Comparison of ENCODE assay signal across 23 cellular contexts in the genomic region with DNA sequence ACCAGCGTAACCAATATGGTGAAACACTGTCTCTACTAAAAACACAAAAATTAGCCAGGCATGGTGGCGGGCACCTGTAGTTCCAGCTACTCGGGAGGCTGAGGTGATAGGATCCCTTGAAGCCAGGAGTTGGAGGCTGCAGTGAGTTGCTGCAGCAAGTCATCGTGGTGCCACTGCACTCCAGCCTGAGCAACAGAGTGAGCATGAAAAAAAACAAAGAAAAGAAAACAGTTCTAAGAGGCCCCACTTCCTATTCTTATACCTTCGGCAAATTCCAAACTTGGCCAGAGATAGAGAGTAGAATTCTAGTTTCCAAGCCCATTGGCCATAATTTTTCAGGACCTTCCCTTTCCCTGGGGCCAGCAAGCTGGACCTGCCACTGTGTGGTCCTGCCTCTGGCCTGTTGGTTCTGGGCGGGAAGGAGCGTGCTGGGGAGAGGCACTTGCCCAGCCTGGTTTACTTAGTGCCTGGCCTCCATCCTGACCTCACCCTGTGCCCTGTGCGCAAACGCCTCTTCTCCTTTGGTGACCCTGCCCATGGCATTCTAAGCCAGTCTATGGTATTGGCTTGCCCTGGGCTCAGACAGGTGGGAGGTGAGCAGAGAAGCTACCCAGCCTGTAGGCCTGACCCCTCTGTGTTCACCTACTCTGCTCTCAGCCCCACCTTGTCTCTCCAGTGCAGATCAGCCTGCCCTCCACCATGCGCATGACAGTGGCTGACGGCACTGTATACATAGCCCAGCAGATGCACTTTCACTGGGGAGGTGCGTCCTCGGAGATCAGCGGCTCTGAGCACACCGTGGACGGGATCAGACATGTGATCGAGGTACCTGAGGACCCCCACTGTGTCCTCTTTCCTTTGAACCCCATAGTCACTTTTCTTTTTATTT. TPM values are rescaled to one million over a fixed set of nuclear protein-coding genes. Genes with fewer than 3 reads are reported as not detected.
A peak's percentile ranks its signal among the peaks of the same experiment; 100 is the strongest.
DNase-seq lines count a peak whose midpoint lies in the region; ATAC-seq, FAIRE-seq and TF ChIP-seq lines count a peak whose summit lies in the region.
"Had no signal": no experiment of that assay in that cellular context is flagged by ENCODE, and none has a peak within 500 bp of the region (broad histone marks: within the 10 kb centered on the region; RNA-seq: fewer than 3 reads in every experiment).

No MANE protein-coding gene starts in this region.

- H2BK20ac ChIP-seq in H1 (ENCODE audit: low read length) = no peak overlapping the region

- H4K8ac ChIP-seq in H1 (ENCODE audit: extremely low read depth, insufficient read depth, low read length) = no peak overlapping the region

- H3K4me3 Mint-ChIP-seq in activated naive CD4-positive, alpha-beta T cell treated with anti-CD3 and anti-CD28 coated beads for 36 hours = no peak overlapping the region

- no peak for TF ChIP-seq EP300 in H1 (IDR thresholded peaks at IDR 0.05; ENCODE audit: borderline replicate concordance in 1 of 2, low read depth in 2 of 2, low read length in 2 of 2)

- intact Hi-C loops in activated naive CD4-positive, alpha-beta T cell treated with anti-CD3 and anti-CD28 coated beads for 36 hours (cut with micrococcal nuclease) = no loop called here
- intact Hi-C loops in thyroid gland (cut with DNase I) (no loop called here), head of caudate nucleus (cut with DNase I) (no loop called here)

- H3K27ac Mint-ChIP-seq in activated naive CD4-positive, alpha-beta T cell treated with anti-CD3 and anti-CD28 coated beads for 36 hours = peak overlapping the region; percentile 67
- H3K27ac Mint-ChIP-seq in activated naive CD4-positive, alpha-beta T cell treated with anti-CD3 and anti-CD28 coated beads, Interleukin-2, amount 50 U/mL, for 72 hours = peak overlapping the region in 1 of 2 donors; percentile 48

- H2AK5ac ChIP-seq in H1 (ENCODE audit: low read depth, low read length) = no peak overlapping the region

- CTCF ChIA-PET in activated naive CD4-positive, alpha-beta T cell treated with anti-CD3 and anti-CD28 coated beads for 36 hours (lab: Charles Lee) = interaction anchor here (0.8 kb wide), 1 partner anchor 38 kb away, joined by 3 read pairs; no protein-coding TSS in a partner anchor
- CTCF ChIA-PET in H1 (lab: Charles Lee; ENCODE audit: partially characterized antibody) = interaction anchor here (0.8 to 3.3 kb wide), 3 partner anchors 14 to 48 kb away, joined by 3 to 14 read pairs (median 4); no protein-coding TSS in a partner anchor

- H3K9me3 ChIP-seq in KOPT-K1 (ENCODE audit: insufficient read depth, low read length, poor library complexity, severe bottlenecking) = no peaks in the 10 kb centered on the region
- H3K9me3 ChIP-seq in H1 (ENCODE audit: insufficient read depth in 2 of 2, low read depth in 1 of 2, low read length in 1 of 2) = no peaks in the 10 kb centered on the region
- H3K9me3 ChIP-seq in thyroid gland = no peaks in the 10 kb centered on the region
- H3K9me3 ChIP-seq: Peyer's patch had no signal

- H3K27me3 ChIP-seq in H1 (replicated peaks in 1 of 4; ENCODE audit: control insufficient read depth in 3 of 4, extremely low read depth in 1 of 4, insufficient read depth in 3 of 4, low read length in 3 of 4) = no peaks in the 10 kb centered on the region; a peak in 1 of 7 replicates
- H3K27me3 ChIP-seq in thyroid gland = no peaks in the 10 kb centered on the region
- H3K27me3 ChIP-seq: Peyer's patch had no signal

- no peaks in the 10 kb centered on the region for H3K79me2 ChIP-seq in H1 (ENCODE audit: control insufficient read depth in 1 of 2, insufficient read depth in 2 of 2, low read length in 2 of 2)

- no peak overlapping the region for H4K91ac ChIP-seq in H1 (replicated peaks; ENCODE audit: insufficient read length, low read length)

- no peaks in the 10 kb centered on the region for H3K27me3 Mint-ChIP-seq in activated naive CD4-positive, alpha-beta T cell treated with anti-CD3 and anti-CD28 coated beads for 36 hours (ENCODE audit: low read depth)

- no peak overlapping the region; the same call in 1 of the 2 replicates for H2BK15ac ChIP-seq in H1 (ENCODE audit: low read length)

- H3K4me1 Mint-ChIP-seq in activated naive CD4-positive, alpha-beta T cell treated with anti-CD3 and anti-CD28 coated beads for 36 hours (ENCODE audit: low read depth) = peaks cover 54% of the 10 kb centered on the region

- no peaks in the 10 kb centered on the region for H3K4me1 ChIP-seq in H1 (replicated peaks in 1 of 4; ENCODE audit: control insufficient read depth in 3 of 4, insufficient read depth in 4 of 4, low read length in 3 of 4)
- peaks cover 4 to 7% of the 10 kb centered on the region in 2 donors for H3K4me1 ChIP-seq in thyroid gland
- H3K4me1 ChIP-seq: Peyer's patch had no signal

- no peak overlapping the region for H2BK120ac ChIP-seq in H1 (replicated peaks; ENCODE audit: low read depth, low read length)

- no peak overlapping the region for H3K4ac ChIP-seq in H1 (replicated peaks; ENCODE audit: insufficient read length, low read depth, low read length)

- no peak for TF ChIP-seq RAD21 in H1 (IDR thresholded peaks at IDR 0.05 in 1 of 2, conservative IDR thresholded peaks at IDR 0.05 in 1 of 2; ENCODE audit: low read depth in 2 of 2, low read length in 2 of 2)

- no peak for DNase-seq in activated naive CD4-positive, alpha-beta T cell treated with anti-CD3 and anti-CD28 coated beads for 36 hours
- DNase-seq in activated naive CD4-positive, alpha-beta T cell treated with anti-CD3 and anti-CD28 coated beads, Interleukin-2, amount 50 U/mL, for 72 hours (ENCODE audit: low spot score in 2 of 2) = no peak
- no peak for DNase-seq in H1 (ENCODE audit: low read depth in 1 of 2, low spot score in 2 of 2)
- peak in 1 of 2 donors; percentile 24 for DNase-seq in thyroid gland
- DNase-seq in LoVo (ENCODE audit: low spot score) = no peak
- DNase-seq in head of caudate nucleus = no peak
- DNase-seq: AML-193, Calu3, DMS79, GOT3, NCI-H1417 treated with DMSO at 0.1 percent for 48 hours, NCI-H2029, NCI-H2171 treated with DMSO at 0.1 percent for 48 hours, NCI-H774, Peyer's patch, Right ventricle myocardium superior had no signal

- FAIRE-seq in H1 (lab: Jason Lieb, UNC) = no peak
- FAIRE-seq: GM12891, GM19239, HepG2 had no signal

- POLR2A ChIA-PET in H1 (lab: Charles Lee; ENCODE audit: partially characterized antibody) = no interaction called here

- 93% methylated on average over 17 of the region's 17 CpGs; no CpG with 5 or more reads in 1 of the 2 experiments for WGBS in H1 (ENCODE audit: extremely low coverage in 1 of 2, insufficient coverage in 1 of 2, insufficient read length in 1 of 2, insufficient replicate concordance in 2 of 2, low coverage in 1 of 2, low lambda C conversion rate in 2 of 2, missing lambda C conversion rate in 1 of 2), 2 experiments
- 77 to 81% methylated on average over 16 of the region's 17 CpGs for WGBS in thyroid gland, 2 donors

- TF ChIP-seq POLR2A in H1 (IDR thresholded peaks at IDR 0.05; ENCODE audit: control extremely low read depth in 1 of 2, low read depth in 2 of 2, low read length in 2 of 2) (no peak), thyroid gland (IDR thresholded peaks at IDR 0.05) (no peak)

- no peak overlapping the region for H2BK12ac ChIP-seq in H1 (ENCODE audit: low read depth, low read length)

- H3K79me1 ChIP-seq in H1 (ENCODE audit: low read depth, low read length) = no peaks in the 10 kb centered on the region

- H3K27ac ChIP-seq in KOPT-K1 (ENCODE audit: low read depth, low read length, poor library complexity, severe bottlenecking) = peak overlapping the region; percentile 22
- H3K27ac ChIP-seq in H1 (ENCODE audit: low read depth, low read length) = no peak overlapping the region
- peak overlapping the region in 2 of 3 donors; percentile 18 to 24 for H3K27ac ChIP-seq in thyroid gland
- H3K27ac ChIP-seq: KMS-11, Peyer's patch had no signal

- no peak overlapping the region for H4K5ac ChIP-seq in H1 (ENCODE audit: insufficient read length, low read depth, low read length)

- H3K18ac ChIP-seq in H1 (ENCODE audit: extremely low read depth, low read length) = no peak overlapping the region

- H3K36me3 ChIP-seq in KOPT-K1 (ENCODE audit: insufficient read depth, low read length) (no peaks in the 10 kb centered on the region), H1 (ENCODE audit: control insufficient read depth in 2 of 4, insufficient read depth in 4 of 4, low read length in 3 of 4) (no peaks in the 10 kb centered on the region), thyroid gland (no peaks in the 10 kb centered on the region)
- H3K36me3 ChIP-seq: Peyer's patch had no signal

- H3K4me3 ChIP-seq in H1 (ENCODE audit: extremely low read depth in 1 of 4, insufficient read depth in 2 of 4, low read depth in 3 of 4, low read length in 4 of 4) (no peak overlapping the region), thyroid gland (replicated peaks in 1 of 3) (no peak overlapping the region)
- H3K4me3 ChIP-seq: Peyer's patch had no signal

- H3K23ac ChIP-seq in H1 (ENCODE audit: insufficient read length) = no peak overlapping the region

- peaks cover 14% of the 10 kb centered on the region for H3K36me3 Mint-ChIP-seq in activated naive CD4-positive, alpha-beta T cell treated with anti-CD3 and anti-CD28 coated beads for 36 hours (ENCODE audit: low read depth)
- peaks cover 12 to 26% of the 10 kb centered on the region in 2 donors for H3K36me3 Mint-ChIP-seq in activated naive CD4-positive, alpha-beta T cell treated with anti-CD3 and anti-CD28 coated beads, Interleukin-2, amount 50 U/mL, for 72 hours

- no peak overlapping the region for H3K4me2 ChIP-seq in H1 (ENCODE audit: insufficient read depth in 1 of 2, low read depth in 2 of 2, low read length in 2 of 2)
- H3K4me2 ChIP-seq: KMS-11 had no signal

- peaks cover 5% of the 10 kb centered on the region for H3K9me3 Mint-ChIP-seq in activated naive CD4-positive, alpha-beta T cell treated with anti-CD3 and anti-CD28 coated beads for 36 hours
- H3K9me3 Mint-ChIP-seq in activated naive CD4-positive, alpha-beta T cell treated with anti-CD3 and anti-CD28 coated beads, Interleukin-2, amount 50 U/mL, for 72 hours = peaks cover 5 to 10% of the 10 kb centered on the region in 2 donors

- no peaks in the 10 kb centered on the region for H3K23me2 ChIP-seq in H1 (ENCODE audit: low read depth, low read length)

- no peaks in the 10 kb centered on the region for H4K20me1 ChIP-seq in H1 (replicated peaks in 1 of 2; ENCODE audit: control insufficient read depth in 1 of 2, insufficient read depth in 2 of 2, low read length in 2 of 2)

- no peak overlapping the region for H3K14ac ChIP-seq in H1 (ENCODE audit: insufficient read length)

- H2AFZ ChIP-seq in H1 (ENCODE audit: low read length) = no peak overlapping the region

- no peak overlapping the region for H3K56ac ChIP-seq in H1 (replicated peaks; ENCODE audit: insufficient read length, low read depth, low read length)

- no peak for ATAC-seq in activated naive CD4-positive, alpha-beta T cell treated with anti-CD3 and anti-CD28 coated beads, Interleukin-2, amount 50 U/mL, for 72 hours
- ATAC-seq: HepG2 had no signal

- no peak for TF ChIP-seq CTCF in H1 (IDR thresholded peaks at IDR 0.05; ENCODE audit: control extremely low read depth in 1 of 3, insufficient read depth in 1 of 3, low read depth in 1 of 3, low read length in 3 of 3)
- no peak for TF ChIP-seq CTCF in thyroid gland (IDR thresholded peaks at IDR 0.05)

- H3K9ac ChIP-seq in H1 (replicated peaks in 1 of 4; ENCODE audit: extremely low read depth in 1 of 4, low read depth in 3 of 4, low read length in 3 of 4) = no peak overlapping the region
- H3K9ac ChIP-seq: KMS-11 had no signal

- H2BK5ac ChIP-seq in H1 (ENCODE audit: low read depth, low read length) = 0 out of 2 replicates have a peak overlapping the region, but pooled peaks have one; percentile 0

RNA-seq across cellular contexts. Expression of a gene that starts 11.0 kb away (rescaled TPM):
- total RNA-seq in activated naive CD4-positive, alpha-beta T cell treated with anti-CD3 and anti-CD28 coated beads for 36 hours = under 1 TPM; 0.22 to 0.62 TPM
- total RNA-seq in activated naive CD4-positive, alpha-beta T cell treated with anti-CD3 and anti-CD28 coated beads, Interleukin-2, amount 50 U/mL, for 72 hours = 1 to 10 TPM in 1 of 2 donors, under 1 TPM in 1; 0.66 to 1.7 TPM
- not detected in 2 replicates for total RNA-seq in H1 (2021; fragmentation: NEBNext Ultra II Directional; extraction: Animal tissue kit (Norgen Biotek cat#: 25700))
- polyA plus RNA-seq in H1 (2011; rRNA removed) = not detected in 2 replicates
- polyA plus RNA-seq in H1 (2011; cell fraction: cytosol; rRNA removed) = not detected
- not detected for polyA plus RNA-seq in H1 (2011; cell fraction: nucleus; rRNA removed)
- polyA plus RNA-seq in H1 (2012, experiment 1 of 2) = not detected in 4 replicates
- polyA plus RNA-seq in H1 (2012, experiment 2 of 2) = not detected
- polyA plus RNA-seq in H1 (2013, experiment 1 of 2) = not detected
- not detected for polyA plus RNA-seq in H1 (2013, experiment 2 of 2)
- polyA minus RNA-seq in H1 (2011; rRNA and poly(A)+ RNA removed) = not detected in 2 replicates
- polyA minus RNA-seq in H1 (2011; cell fraction: cytosol; rRNA and poly(A)+ RNA removed) = not detected
- not detected for polyA minus RNA-seq in H1 (2011; cell fraction: nucleus; rRNA and poly(A)+ RNA removed)
- not detected for total RNA-seq in thyroid gland
- total RNA-seq: Calu3, G401, HepG2, NCI-H460, Peyer's patch, Right ventricle myocardium superior had no signal
- polyA plus RNA-seq: HepG2 had no signal
